ENCODE assay signal across 1 cellular context in the genomic region with DNA sequence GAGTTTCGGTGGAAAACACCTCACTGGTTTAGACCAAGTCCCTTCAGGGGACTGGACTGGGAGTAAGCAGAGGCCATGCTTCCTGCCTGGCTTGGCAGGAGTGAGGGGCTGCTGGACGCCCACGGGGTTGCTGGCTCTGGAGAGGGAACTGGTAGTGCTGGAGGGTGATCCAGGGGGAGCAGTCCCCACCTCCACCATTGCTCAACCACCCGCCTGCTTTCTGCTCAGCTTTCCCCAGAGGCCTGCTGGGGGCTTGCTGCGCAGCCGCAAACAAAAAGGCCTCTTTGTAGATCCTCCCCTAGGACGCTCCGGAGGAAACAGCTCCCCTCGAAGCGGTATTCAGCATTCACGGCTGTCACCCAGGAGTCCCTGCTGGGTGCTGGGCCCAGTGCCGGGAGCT.
TF ChIP-seq lines count a peak whose summit lies in the region.

No MANE protein-coding gene starts in this region.

TF ChIP-seq in HepG2, 621 proteins besides CTCF, POLR2A, EP300 and RAD21:
- no peak for TF ChIP-seq PHF20 (CRISPR knock-in tag; IDR thresholded peaks at IDR 0.05)
- TF ChIP-seq CEBPB (IDR thresholded peaks at IDR 0.05; ENCODE audit: borderline replicate concordance, low read depth, low read length) = peak; percentile 9; the same call in 1 of the 2 replicates
TF ChIP-seq in HepG2: peak in this region for 1.
